Comparison of ENCODE assay signal across 37 cellular contexts in genomic region chr3:192397012-192397411, GRCh38.
"Had no signal": no experiment of that assay in that cellular context is flagged by ENCODE, and none has a peak within 500 bp of the region (broad histone marks: within the 10 kb centered on the region; RNA-seq: fewer than 3 reads in every experiment).

No MANE protein-coding gene starts in this region.

- H3K9me3 ChIP-seq: adrenal gland, ascending aorta, body of pancreas, breast epithelium had no signal

- H3K4me1 Mint-ChIP-seq: activated naive CD4-positive, alpha-beta T cell treated with anti-CD3 and anti-CD28 coated beads, Interleukin-2, amount 10 ng/mL, durations not matched to agents 7 days and 5 days; activated naive CD4-positive, alpha-beta T cell treated with anti-CD3 and anti-CD28 coated beads, Interleukin-2, amount 50 U/mL, for 24 hours; activated naive CD8-positive, alpha-beta T cell treated with anti-CD3 and anti-CD28 coated beads for 36 hours; activated naive CD8-positive, alpha-beta T cell treated with anti-CD3 and anti-CD28 coated beads, Interleukin-2, amount 10 ng/mL, durations not matched to agents 7 days and 5 days; activated naive CD8-positive, alpha-beta T cell treated with anti-CD3 and anti-CD28 coated beads, Interleukin-2, amount 50 U/mL, for 24 hours; activated T-helper 17 cell treated with anti-CD3 and anti-CD28 coated beads, Interleukin-2, amount 50 U/mL, for 72 hours; brain; central memory CD8-positive, alpha-beta T cell had no signal

- DNase-seq: activated effector memory CD4-positive, alpha-beta T cell treated with anti-CD3 and anti-CD28 coated beads, Interleukin-2, amount 50 U/mL, for 16 hours; activated effector memory CD4-positive, alpha-beta T cell treated with Interleukin-2 at 50 U/mL for 16 hours; activated gamma-delta T cell; activated gamma-delta T cell treated with Interleukin-2 at 50 U/mL for 16 hours; activated naive CD4-positive, alpha-beta T cell; activated naive CD4-positive, alpha-beta T cell treated with anti-CD3 and anti-CD28 coated beads for 36 hours; activated naive CD4-positive, alpha-beta T cell treated with anti-CD3 and anti-CD28 coated beads, Interleukin-2, amount 10 ng/mL, durations not matched to agents 7 days and 5 days; activated naive CD4-positive, alpha-beta T cell treated with anti-CD3 and anti-CD28 coated beads, Interleukin-2, amount 50 U/mL, for 16 hours; activated naive CD4-positive, alpha-beta T cell treated with Interleukin-2 at 50 U/mL for 16 hours; activated naive CD8-positive, alpha-beta T cell treated with anti-CD3 and anti-CD28 coated beads for 36 hours; activated naive CD8-positive, alpha-beta T cell treated with anti-CD3 and anti-CD28 coated beads, Interleukin-2, amount 10 ng/mL, durations not matched to agents 7 days and 5 days; activated naive CD8-positive, alpha-beta T cell treated with anti-CD3 and anti-CD28 coated beads, Interleukin-2, amount 50 U/mL, for 24 hours; activated T-cell treated with anti-CD3 and anti-CD28 coated beads, Interleukin-2, amount 50 U/mL, for 24 hours; activated T-cell treated with anti-CD3 and anti-CD28 coated beads, Interleukin-2, amount 50 U/mL, for 4 hours; activated T-cell treated with anti-CD3 and anti-CD28 coated beads, Interleukin-2, amount 50 U/mL, for 48 hours; activated T-cell treated with anti-CD3 and anti-CD28 coated beads, Interleukin-2, amount 50 U/mL, for 72 hours; adrenal gland; amniotic stem cell; amygdala; body of pancreas; brain microvascular endothelial cell; caudate nucleus; central memory CD4-positive, alpha-beta T cell; cerebellar nuclear complex had no signal

- H3K9me3 Mint-ChIP-seq: activated naive CD4-positive, alpha-beta T cell treated with anti-CD3 and anti-CD28 coated beads for 36 hours; activated naive CD4-positive, alpha-beta T cell treated with anti-CD3 and anti-CD28 coated beads, Interleukin-2, amount 10 ng/mL, durations not matched to agents 7 days and 5 days; activated naive CD4-positive, alpha-beta T cell treated with anti-CD3 and anti-CD28 coated beads, Interleukin-2, amount 50 U/mL, for 24 hours; activated naive CD8-positive, alpha-beta T cell treated with anti-CD3 and anti-CD28 coated beads for 36 hours; activated naive CD8-positive, alpha-beta T cell treated with anti-CD3 and anti-CD28 coated beads, Interleukin-2, amount 50 U/mL, for 24 hours; activated T-cell treated with anti-CD3 and anti-CD28 coated beads, Interleukin-2, amount 50 U/mL, for 4 hours; activated T-helper 1 cell treated with anti-CD3 and anti-CD28 coated beads, Interleukin-12 subunit alpha, Interleukin-12 subunit beta, Interleukin-2, Interleukin-4 antibody, amounts not matched to agents 30 ng/mL and 10 ng/mL and 1 ng/mL, durations not matched to agents 14 hours and 24 hours and 36 hours; activated T-helper 17 cell treated with anti-CD3 and anti-CD28 coated beads, Interleukin-2, amount 50 U/mL, for 72 hours; activated T-helper 2 cell treated with anti-CD3 and anti-CD28 coated beads, Interferon-gamma antibody, Interleukin-2, Interleukin-4, amounts not matched to agents 10 μg/mL and 5 μg/mL and 100 μg/mL, durations not matched to agents 14 hours and 24 hours and 36 hours; brain had no signal

- H3K4me3 ChIP-seq: adrenal gland, ascending aorta, body of pancreas, breast epithelium, cardiac muscle cell had no signal

- H3K36me3 Mint-ChIP-seq: activated naive CD4-positive, alpha-beta T cell treated with anti-CD3 and anti-CD28 coated beads, Interleukin-2, amount 10 ng/mL, durations not matched to agents 7 days and 5 days; activated naive CD4-positive, alpha-beta T cell treated with anti-CD3 and anti-CD28 coated beads, Interleukin-2, amount 50 U/mL, for 24 hours; activated naive CD4-positive, alpha-beta T cell treated with anti-CD3 and anti-CD28 coated beads, Interleukin-2, amount 50 U/mL, for 72 hours; activated naive CD8-positive, alpha-beta T cell; activated naive CD8-positive, alpha-beta T cell treated with anti-CD3 and anti-CD28 coated beads for 36 hours; activated naive CD8-positive, alpha-beta T cell treated with anti-CD3 and anti-CD28 coated beads, Interleukin-2, amount 10 ng/mL, durations not matched to agents 7 days and 5 days had no signal

- H3K36me3 ChIP-seq: adrenal gland, ascending aorta, brain microvascular endothelial cell, breast epithelium, cardiac muscle cell had no signal

- ATAC-seq: activated naive CD4-positive, alpha-beta T cell treated with anti-CD3 and anti-CD28 coated beads, Interleukin-2, amount 50 U/mL, for 72 hours; activated naive CD8-positive, alpha-beta T cell treated with anti-CD3 and anti-CD28 coated beads, Interleukin-2, amount 50 U/mL, for 24 hours; activated T-cell treated with anti-CD3 and anti-CD28 coated beads, Interleukin-2, amount 50 U/mL, for 4 hours; activated T-cell treated with anti-CD3 and anti-CD28 coated beads, Interleukin-2, amount 50 U/mL, for 72 hours; activated T-helper 17 cell treated with anti-CD3 and anti-CD28 coated beads, Interleukin-2, amount 50 U/mL, for 72 hours; body of pancreas had no signal

- H3K4me1 ChIP-seq: adrenal gland, ascending aorta, body of pancreas, breast epithelium had no signal

- H3K4me3 Mint-ChIP-seq: activated naive CD4-positive, alpha-beta T cell treated with anti-CD3 and anti-CD28 coated beads for 36 hours; activated naive CD4-positive, alpha-beta T cell treated with anti-CD3 and anti-CD28 coated beads, Interleukin-2, amount 10 ng/mL, durations not matched to agents 7 days and 5 days; activated naive CD4-positive, alpha-beta T cell treated with anti-CD3 and anti-CD28 coated beads, Interleukin-2, amount 50 U/mL, for 24 hours; activated naive CD8-positive, alpha-beta T cell; activated naive CD8-positive, alpha-beta T cell treated with anti-CD3 and anti-CD28 coated beads for 36 hours; activated naive CD8-positive, alpha-beta T cell treated with anti-CD3 and anti-CD28 coated beads, Interleukin-2, amount 10 ng/mL, durations not matched to agents 7 days and 5 days; activated naive CD8-positive, alpha-beta T cell treated with anti-CD3 and anti-CD28 coated beads, Interleukin-2, amount 50 U/mL, for 24 hours; activated T-cell treated with anti-CD3 and anti-CD28 coated beads, Interleukin-2, amount 50 U/mL, for 24 hours; activated T-cell treated with anti-CD3 and anti-CD28 coated beads, Interleukin-2, amount 50 U/mL, for 4 hours; activated T-cell treated with anti-CD3 and anti-CD28 coated beads, Interleukin-2, amount 50 U/mL, for 72 hours; activated T-helper 1 cell treated with anti-CD3 and anti-CD28 coated beads, Interleukin-12 subunit alpha, Interleukin-12 subunit beta, Interleukin-2, Interleukin-4 antibody, amounts not matched to agents 30 ng/mL and 10 ng/mL and 1 ng/mL, durations not matched to agents 14 hours and 24 hours and 36 hours; activated T-helper 17 cell treated with anti-CD3 and anti-CD28 coated beads, Interleukin-2, amount 50 U/mL, for 72 hours; brain; central memory CD8-positive, alpha-beta T cell had no signal

- FAIRE-seq: astrocyte, colon had no signal

- H3K27me3 ChIP-seq: adrenal gland, ascending aorta, body of pancreas, brain microvascular endothelial cell, breast epithelium, cardiac muscle cell had no signal

- H3K27ac ChIP-seq: adrenal gland, ascending aorta, body of pancreas, brain microvascular endothelial cell, breast epithelium, cardiac muscle cell had no signal

- H3K27ac Mint-ChIP-seq: activated naive CD4-positive, alpha-beta T cell treated with anti-CD3 and anti-CD28 coated beads for 36 hours; activated naive CD4-positive, alpha-beta T cell treated with anti-CD3 and anti-CD28 coated beads, Interleukin-2, amount 10 ng/mL, durations not matched to agents 7 days and 5 days; activated naive CD4-positive, alpha-beta T cell treated with anti-CD3 and anti-CD28 coated beads, Interleukin-2, amount 50 U/mL, for 24 hours; activated naive CD4-positive, alpha-beta T cell treated with anti-CD3 and anti-CD28 coated beads, Interleukin-2, amount 50 U/mL, for 72 hours; activated naive CD8-positive, alpha-beta T cell; activated naive CD8-positive, alpha-beta T cell treated with anti-CD3 and anti-CD28 coated beads for 36 hours; activated naive CD8-positive, alpha-beta T cell treated with anti-CD3 and anti-CD28 coated beads, Interleukin-2, amount 10 ng/mL, durations not matched to agents 7 days and 5 days; activated naive CD8-positive, alpha-beta T cell treated with anti-CD3 and anti-CD28 coated beads, Interleukin-2, amount 50 U/mL, for 24 hours; activated T-cell treated with anti-CD3 and anti-CD28 coated beads, Interleukin-2, amount 50 U/mL, for 24 hours; activated T-cell treated with anti-CD3 and anti-CD28 coated beads, Interleukin-2, amount 50 U/mL, for 72 hours; activated T-helper 1 cell treated with anti-CD3 and anti-CD28 coated beads, Interleukin-12 subunit alpha, Interleukin-12 subunit beta, Interleukin-2, Interleukin-4 antibody, amounts not matched to agents 30 ng/mL and 10 ng/mL and 1 ng/mL, durations not matched to agents 14 hours and 24 hours and 36 hours; activated T-helper 17 cell treated with anti-CD3 and anti-CD28 coated beads, Interleukin-2, amount 50 U/mL, for 72 hours; activated T-helper 2 cell treated with anti-CD3 and anti-CD28 coated beads, Interferon-gamma antibody, Interleukin-2, Interleukin-4, amounts not matched to agents 10 μg/mL and 5 μg/mL and 100 μg/mL, durations not matched to agents 14 hours and 24 hours and 36 hours; brain had no signal

- H3K27me3 Mint-ChIP-seq: activated naive CD4-positive, alpha-beta T cell treated with anti-CD3 and anti-CD28 coated beads, Interleukin-2, amount 10 ng/mL, durations not matched to agents 7 days and 5 days; activated naive CD4-positive, alpha-beta T cell treated with anti-CD3 and anti-CD28 coated beads, Interleukin-2, amount 50 U/mL, for 24 hours; activated naive CD8-positive, alpha-beta T cell; activated naive CD8-positive, alpha-beta T cell treated with anti-CD3 and anti-CD28 coated beads for 36 hours; activated naive CD8-positive, alpha-beta T cell treated with anti-CD3 and anti-CD28 coated beads, Interleukin-2, amount 50 U/mL, for 24 hours; activated T-cell treated with anti-CD3 and anti-CD28 coated beads, Interleukin-2, amount 50 U/mL, for 24 hours; brain; central memory CD8-positive, alpha-beta T cell had no signal
